In genomic region chr1:20343149-20343936, GRCh38 we compare ENCODE assay signal across 8 cellular contexts. TPM values are rescaled to one million over a fixed set of nuclear protein-coding genes. Genes with fewer than 3 reads are reported as not detected.
DNase-seq lines count a peak whose midpoint lies in the region; ATAC-seq and TF ChIP-seq lines count a peak whose summit lies in the region.

No MANE protein-coding gene starts in this region.

- no peaks in the 10 kb centered on the region for H3K27me3 ChIP-seq in SK-N-SH (ENCODE audit: insufficient read depth)

- peak; percentile 89 for DNase-seq in SK-N-SH
- peak; percentile 19 for DNase-seq in activated naive CD4-positive, alpha-beta T cell treated with Interleukin-2 at 50 U/mL for 16 hours
- peak; percentile 94 for DNase-seq in iPS-NIHi11 (ENCODE audit: low spot score)
- peak in 5 of 6 experiments; percentile 23 to 55 (median 31) for DNase-seq in stimulated activated naive CD4-positive, alpha-beta T cell (lab: John Stamatoyannopoulos, UW)
- DNase-seq in effector CD8-positive, alpha-beta T cell (lab: John Stamatoyannopoulos, UW), result no peak
- DNase-seq in putamen (ENCODE audit: low spot score), result no peak

- no peak overlapping the region for H2AFZ ChIP-seq in SK-N-SH (ENCODE audit: low read depth)

- no peak for TF ChIP-seq RAD21 in SK-N-SH (IDR thresholded peaks at IDR 0.05; ENCODE audit: low read length)

- H3K4me3 ChIP-seq in SK-N-SH (ENCODE audit: low read depth in 2 of 2, low read length in 1 of 2), result no peak overlapping the region; a peak in 1 of 4 replicates

- CTCF ChIA-PET in SK-N-SH (lab: Yijun Ruan, JAX), result interaction anchor here (1.1 to 2.0 kb wide), 3 partner anchors 19 to 23 kb away, joined by 3 to 7 read pairs (median 3); no protein-coding TSS in a partner anchor

- no peak overlapping the region for H3K9ac ChIP-seq in SK-N-SH

- no peaks in the 10 kb centered on the region for H3K36me3 ChIP-seq in SK-N-SH (replicated peaks in 1 of 2; ENCODE audit: control insufficient read depth in 1 of 2, insufficient read depth in 2 of 2, low read length in 1 of 2)

- no peaks in the 10 kb centered on the region for H3K79me2 ChIP-seq in SK-N-SH (ENCODE audit: insufficient read depth)

- peaks cover 0 to 30% of the 10 kb centered on the region in 2 experiments; a peak in 2 of 4 replicates for H3K4me1 ChIP-seq in SK-N-SH (ENCODE audit: control insufficient read depth in 1 of 2, insufficient read depth in 2 of 2, low read depth in 1 of 2, low read length in 1 of 2)

- no peak overlapping the region for H3K4me2 ChIP-seq in SK-N-SH

- no peak overlapping the region for H3K27ac ChIP-seq in SK-N-SH (ENCODE audit: low read depth in 2 of 2, low read length in 1 of 2)

- no peaks in the 10 kb centered on the region for H3K9me2 ChIP-seq in SK-N-SH

- no peak for TF ChIP-seq EP300 in SK-N-SH (IDR thresholded peaks at IDR 0.05; ENCODE audit: borderline replicate concordance in 1 of 2, low read depth in 1 of 2, low read length in 1 of 2)

- 38% methylated on average over 25 of the region's 59 CpGs for WGBS in SK-N-SH (ENCODE audit: low lambda C conversion rate)

- no peaks in the 10 kb centered on the region for H4K20me1 ChIP-seq in SK-N-SH (ENCODE audit: insufficient read depth)

- ATAC-seq in SK-N-SH treated with all-trans-retinoic acid at 6 μM for 48 hours, result no peak
- no peak for ATAC-seq in GM19452 (IDR thresholded peaks at IDR 0.05; ENCODE audit: unreplicated experiment)

- TF ChIP-seq CTCF in SK-N-SH (IDR thresholded peaks at IDR 0.05), result no peak

- H3F3A ChIP-seq in SK-N-SH (replicated peaks; ENCODE audit: insufficient read depth), result no peaks in the 10 kb centered on the region

- POLR2A ChIA-PET in SK-N-SH (lab: Yijun Ruan, JAX), result no interaction called here

- H3K9me3 ChIP-seq in SK-N-SH, result no peaks in the 10 kb centered on the region

TF ChIP-seq in SK-N-SH, 30 proteins besides CTCF, POLR2A, EP300 and RAD21:
- TF ChIP-seq YY1 (IDR thresholded peaks at IDR 0.05; ENCODE audit: low read depth), result no peak
- TF ChIP-seq USF2 (IDR thresholded peaks at IDR 0.05; ENCODE audit: borderline replicate concordance, low read depth, low read length), result no peak
- no peak for TF ChIP-seq CHD2 (IDR thresholded peaks at IDR 0.05; ENCODE audit: low read length, partially characterized antibody)
- no peak for TF ChIP-seq RFX5 (IDR thresholded peaks at IDR 0.05; ENCODE audit: low read length)
- no peak for TF ChIP-seq MEF2A (IDR thresholded peaks at IDR 0.05; ENCODE audit: borderline replicate concordance, low read depth)
- no peak for TF ChIP-seq JUND (IDR thresholded peaks at IDR 0.05)
- TF ChIP-seq MXI1 (IDR thresholded peaks at IDR 0.05; ENCODE audit: low read depth, low read length), result no peak
- no peak for TF ChIP-seq PBX3 (IDR thresholded peaks at IDR 0.05)
- TF ChIP-seq NFIC (IDR thresholded peaks at IDR 0.05; ENCODE audit: borderline replicate concordance), result no peak
- no peak for TF ChIP-seq SIN3A (IDR thresholded peaks at IDR 0.05; ENCODE audit: borderline replicate concordance, low read depth, low read length)

TF ChIP-seq in SK-N-SH treated with all-trans-retinoic acid at 6 μM for 48 hours, 23 proteins besides CTCF, POLR2A, EP300 and RAD21:
- no peak for TF ChIP-seq BACH2 (CRISPR knock-in tag; IDR thresholded peaks at IDR 0.05; ENCODE audit: borderline replicate concordance)
- TF ChIP-seq ZNF8 (CRISPR knock-in tag; IDR thresholded peaks at IDR 0.05), result no peak
- no peak for TF ChIP-seq TCF4 (CRISPR knock-in tag; IDR thresholded peaks at IDR 0.05; ENCODE audit: borderline replicate concordance)
- TF ChIP-seq PPARA (CRISPR knock-in tag; IDR thresholded peaks at IDR 0.05; ENCODE audit: borderline replicate concordance), result no peak
- no peak for TF ChIP-seq ZC3H10 (CRISPR knock-in tag; IDR thresholded peaks at IDR 0.05)
- TF ChIP-seq CSDC2 (CRISPR knock-in tag; IDR thresholded peaks at IDR 0.05), result no peak
- no peak for TF ChIP-seq TOX (CRISPR knock-in tag; IDR thresholded peaks at IDR 0.05; ENCODE audit: borderline replicate concordance)
- TF ChIP-seq ZFP3 (CRISPR knock-in tag; IDR thresholded peaks at IDR 0.05), result no peak
- no peak for TF ChIP-seq RARB (CRISPR knock-in tag; IDR thresholded peaks at IDR 0.05)
- no peak for TF ChIP-seq ISL1 (CRISPR knock-in tag; IDR thresholded peaks at IDR 0.05)
- no peak for TF ChIP-seq ARNTL (CRISPR knock-in tag; IDR thresholded peaks at IDR 0.05; ENCODE audit: borderline replicate concordance, low read depth)
- no peak for TF ChIP-seq POU6F1 (CRISPR knock-in tag; IDR thresholded peaks at IDR 0.05; ENCODE audit: borderline replicate concordance, low read depth)
- TF ChIP-seq PATZ1 (CRISPR knock-in tag; IDR thresholded peaks at IDR 0.05; ENCODE audit: borderline replicate concordance), result no peak
- TF ChIP-seq ZNF70 (CRISPR knock-in tag; IDR thresholded peaks at IDR 0.05), result no peak
- no peak for TF ChIP-seq ZFP30 (CRISPR knock-in tag; IDR thresholded peaks at IDR 0.05)
- no peak for TF ChIP-seq TSHZ2 (CRISPR knock-in tag; IDR thresholded peaks at IDR 0.05)

RNA-seq across cellular contexts. Expression of gene VWA5B1, which starts 52.7 kb away (rescaled TPM):
- not detected in 2 replicates for polyA plus RNA-seq in SK-N-SH (2012; rRNA removed)
- polyA plus RNA-seq in SK-N-SH (2012; cell fraction: cytosol; rRNA removed), result not detected in 2 replicates
- polyA plus RNA-seq in SK-N-SH (2012; cell fraction: nucleus; rRNA removed), result not detected in 2 replicates

Comparison
In these comparisons a context has a peak if more than half of its experiments do, and no peak if none do; other contexts are left out.
1. DNase-seq: peak in SK-N-SH (single experiment), activated naive CD4-positive, alpha-beta T cell treated with Interleukin-2 at 50 U/mL for 16 hours (single experiment), iPS-NIHi11 (single experiment) and stimulated activated naive CD4-positive, alpha-beta T cell (5 of 6); none in effector CD8-positive, alpha-beta T cell (single experiment) and putamen (single experiment).